Comparison of ENCODE assay signal across 8 cellular contexts in the genomic region with DNA sequence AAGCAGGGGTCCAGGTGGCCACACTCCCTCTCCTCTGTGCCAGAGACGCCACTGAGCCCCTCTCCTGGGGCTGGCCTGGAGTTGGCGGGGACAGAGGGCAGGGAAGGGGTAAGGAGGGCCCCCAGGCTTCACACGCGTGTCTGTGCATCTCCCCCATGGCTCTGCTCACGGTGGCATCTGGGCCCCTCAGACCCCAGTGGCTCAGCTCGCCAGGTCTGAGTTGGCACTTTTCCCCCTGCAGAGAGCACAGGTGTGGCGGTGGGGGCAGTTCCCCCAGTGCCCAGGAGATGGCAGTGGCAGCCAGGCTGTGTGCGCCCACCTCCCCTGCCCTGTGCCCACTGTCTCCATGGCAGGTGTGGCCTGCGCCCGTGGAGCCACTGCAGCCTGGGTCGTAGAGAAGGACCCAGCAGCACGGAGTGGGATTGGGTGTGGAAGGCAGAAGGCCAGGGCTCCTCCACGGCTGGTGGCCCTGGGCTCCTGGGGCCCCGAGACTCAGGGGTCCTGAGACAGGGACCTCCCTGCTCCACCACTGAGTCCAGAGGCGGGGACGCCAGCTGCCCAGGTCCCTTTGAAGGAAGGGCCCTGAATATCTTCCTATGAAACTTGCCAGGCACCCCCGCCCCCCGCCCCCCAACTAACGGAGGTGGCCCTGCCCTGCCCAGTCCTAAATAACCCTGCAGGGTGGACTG. TPM values are rescaled to one million over a fixed set of nuclear protein-coding genes. Genes with fewer than 3 reads are reported as not detected.
DNase-seq lines count a peak whose midpoint lies in the region; ATAC-seq and TF ChIP-seq lines count a peak whose summit lies in the region.

No MANE protein-coding gene starts in this region.

- intact Hi-C loops in activated T-helper 2 cell treated with anti-CD3 and anti-CD28 coated beads, Interferon-gamma antibody, Interleukin-2, Interleukin-4, amounts not matched to agents 10 μg/mL and 5 μg/mL and 100 μg/mL, durations not matched to agents 14 hours and 24 hours and 36 hours (cut with micrococcal nuclease), result loop anchor here (1.0 kb wide), 1 partner anchor 351 kb away; no protein-coding TSS in a partner anchor

- H3K4me1 Mint-ChIP-seq in activated T-helper 2 cell treated with anti-CD3 and anti-CD28 coated beads, Interferon-gamma antibody, Interleukin-2, Interleukin-4, amounts not matched to agents 10 μg/mL and 5 μg/mL and 100 μg/mL, durations not matched to agents 14 hours and 24 hours and 36 hours (ENCODE audit: low read depth), result no peaks in the 10 kb centered on the region

- H3K4me3 ChIP-seq in right atrium auricular region, result no peak overlapping the region

- no peaks in the 10 kb centered on the region for H3K36me3 ChIP-seq in right atrium auricular region

- no peak overlapping the region for H3K27ac ChIP-seq in right atrium auricular region

- H3K4me3 Mint-ChIP-seq in activated T-helper 2 cell treated with anti-CD3 and anti-CD28 coated beads, Interferon-gamma antibody, Interleukin-2, Interleukin-4, amounts not matched to agents 10 μg/mL and 5 μg/mL and 100 μg/mL, durations not matched to agents 14 hours and 24 hours and 36 hours (ENCODE audit: low read depth), result no peak overlapping the region

- no peaks in the 10 kb centered on the region for H3K9me3 Mint-ChIP-seq in activated T-helper 2 cell treated with anti-CD3 and anti-CD28 coated beads, Interferon-gamma antibody, Interleukin-2, Interleukin-4, amounts not matched to agents 10 μg/mL and 5 μg/mL and 100 μg/mL, durations not matched to agents 14 hours and 24 hours and 36 hours

- no peak overlapping the region for H3K27ac Mint-ChIP-seq in activated T-helper 2 cell treated with anti-CD3 and anti-CD28 coated beads, Interferon-gamma antibody, Interleukin-2, Interleukin-4, amounts not matched to agents 10 μg/mL and 5 μg/mL and 100 μg/mL, durations not matched to agents 14 hours and 24 hours and 36 hours

- peaks cover 0 to 21% of the 10 kb centered on the region in 2 donors for H3K4me1 ChIP-seq in right atrium auricular region

- H3K36me3 Mint-ChIP-seq in activated T-helper 2 cell treated with anti-CD3 and anti-CD28 coated beads, Interferon-gamma antibody, Interleukin-2, Interleukin-4, amounts not matched to agents 10 μg/mL and 5 μg/mL and 100 μg/mL, durations not matched to agents 14 hours and 24 hours and 36 hours (ENCODE audit: low read depth), result no peaks in the 10 kb centered on the region

- DNase-seq in activated gamma-delta T cell treated with Interleukin-2 at 50 U/mL for 16 hours (peak; percentile 53), activated gamma-delta T cell (lab: John Stamatoyannopoulos, UW) (no peak), NCI-H526 treated with DMSO at 0.1 percent for 48 hours (lab: John Stamatoyannopoulos, UW) (peak; percentile 15), right atrium auricular region (ENCODE audit: low spot score) (no peak)
- peak; percentile 44 for DNase-seq in activated T-helper 2 cell treated with anti-CD3 and anti-CD28 coated beads, Interferon-gamma antibody, Interleukin-2, Interleukin-4, amounts not matched to agents 10 μg/mL and 5 μg/mL and 100 μg/mL, durations not matched to agents 14 hours and 24 hours and 36 hours (ENCODE audit: low spot score)
- DNase-seq in stimulated activated CD8-positive, alpha-beta memory T cell treated with anti-CD3 and anti-CD28 coated beads, Interleukin-4, amount 100 ng/mL, for 24 hours (ENCODE audit: low read depth), result peak; percentile 58

- H3K27me3 ChIP-seq in right atrium auricular region, result no peaks in the 10 kb centered on the region

- no peaks in the 10 kb centered on the region for H3K27me3 Mint-ChIP-seq in activated T-helper 2 cell treated with anti-CD3 and anti-CD28 coated beads, Interferon-gamma antibody, Interleukin-2, Interleukin-4, amounts not matched to agents 10 μg/mL and 5 μg/mL and 100 μg/mL, durations not matched to agents 14 hours and 24 hours and 36 hours (ENCODE audit: low read depth)

- H3K9me3 ChIP-seq in right atrium auricular region, result no peaks in the 10 kb centered on the region

- TF ChIP-seq CTCF in right atrium auricular region (IDR thresholded peaks at IDR 0.05), result peak; percentile 39 to 75

- no peak for ATAC-seq in HG03135 (IDR thresholded peaks at IDR 0.05; ENCODE audit: unreplicated experiment)
- no peak for ATAC-seq in GM21360 (IDR thresholded peaks at IDR 0.05; ENCODE audit: unreplicated experiment)

RNA-seq across cellular contexts. Expression of gene APRT, which starts 4.3 kb away (rescaled TPM):
- total RNA-seq in activated T-helper 2 cell treated with anti-CD3 and anti-CD28 coated beads, Interferon-gamma antibody, Interleukin-2, Interleukin-4, amounts not matched to agents 10 μg/mL and 5 μg/mL and 100 μg/mL, durations not matched to agents 14 hours and 24 hours and 36 hours, result 294 and 300 TPM in 2 replicates
- 10 to 100 TPM; 50.6 to 90.4 TPM for total RNA-seq in right atrium auricular region

RNA-seq across cellular contexts. Expression of gene CDT1, which starts 12.5 kb away (rescaled TPM):
- total RNA-seq in activated T-helper 2 cell treated with anti-CD3 and anti-CD28 coated beads, Interferon-gamma antibody, Interleukin-2, Interleukin-4, amounts not matched to agents 10 μg/mL and 5 μg/mL and 100 μg/mL, durations not matched to agents 14 hours and 24 hours and 36 hours, result 79.9 and 90.9 TPM in 2 replicates
- 1 to 10 TPM in 1 of 2 donors, under 1 TPM in 1; 0.39 to 1.3 TPM for total RNA-seq in right atrium auricular region

RNA-seq across cellular contexts. Expression of gene PIEZO1, which starts 31.0 kb away (rescaled TPM):
- 240 and 255 TPM in 2 replicates for total RNA-seq in activated T-helper 2 cell treated with anti-CD3 and anti-CD28 coated beads, Interferon-gamma antibody, Interleukin-2, Interleukin-4, amounts not matched to agents 10 μg/mL and 5 μg/mL and 100 μg/mL, durations not matched to agents 14 hours and 24 hours and 36 hours
- total RNA-seq in right atrium auricular region, result 10 to 100 TPM; 37.7 to 73.2 TPM

RNA-seq across cellular contexts. Expression of gene GALNS, which starts 40.7 kb away (rescaled TPM):
- 26.1 and 27.8 TPM in 2 replicates for total RNA-seq in activated T-helper 2 cell treated with anti-CD3 and anti-CD28 coated beads, Interferon-gamma antibody, Interleukin-2, Interleukin-4, amounts not matched to agents 10 μg/mL and 5 μg/mL and 100 μg/mL, durations not matched to agents 14 hours and 24 hours and 36 hours
- total RNA-seq in right atrium auricular region, result 10 to 100 TPM; 12.6 to 18.8 TPM

RNA-seq across cellular contexts. Expression of gene TRAPPC2L, which starts 40.9 kb away (rescaled TPM):
- 56.5 and 57.5 TPM in 2 replicates for total RNA-seq in activated T-helper 2 cell treated with anti-CD3 and anti-CD28 coated beads, Interferon-gamma antibody, Interleukin-2, Interleukin-4, amounts not matched to agents 10 μg/mL and 5 μg/mL and 100 μg/mL, durations not matched to agents 14 hours and 24 hours and 36 hours
- total RNA-seq in right atrium auricular region, result 10 to 100 TPM; 30.7 to 33.0 TPM

Comparison
In these comparisons a context has a peak if more than half of its experiments do, and no peak if none do; other contexts are left out.
1. DNase-seq: peak in activated gamma-delta T cell treated with Interleukin-2 at 50 U/mL for 16 hours (single experiment), NCI-H526 treated with DMSO at 0.1 percent for 48 hours (single experiment), activated T-helper 2 cell treated with anti-CD3 and anti-CD28 coated beads, Interferon-gamma antibody, Interleukin-2, Interleukin-4, amounts not matched to agents 10 μg/mL and 5 μg/mL and 100 μg/mL, durations not matched to agents 14 hours and 24 hours and 36 hours (single experiment) and stimulated activated CD8-positive, alpha-beta memory T cell treated with anti-CD3 and anti-CD28 coated beads, Interleukin-4, amount 100 ng/mL, for 24 hours (single experiment); none in activated gamma-delta T cell (single experiment) and right atrium auricular region (single experiment).
2. RNA of gene CDT1, which starts 12.5 kb away (total RNA-seq): 79.9 to 90.9 TPM in activated T-helper 2 cell treated with anti-CD3 and anti-CD28 coated beads, Interferon-gamma antibody, Interleukin-2, Interleukin-4, amounts not matched to agents 10 μg/mL and 5 μg/mL and 100 μg/mL, durations not matched to agents 14 hours and 24 hours and 36 hours; 0.39 to 1.3 TPM in right atrium auricular region; every median in the first group is over 10 times any median in the second.